8 cellular contexts compared by ENCODE assay signal in the genomic region with DNA sequence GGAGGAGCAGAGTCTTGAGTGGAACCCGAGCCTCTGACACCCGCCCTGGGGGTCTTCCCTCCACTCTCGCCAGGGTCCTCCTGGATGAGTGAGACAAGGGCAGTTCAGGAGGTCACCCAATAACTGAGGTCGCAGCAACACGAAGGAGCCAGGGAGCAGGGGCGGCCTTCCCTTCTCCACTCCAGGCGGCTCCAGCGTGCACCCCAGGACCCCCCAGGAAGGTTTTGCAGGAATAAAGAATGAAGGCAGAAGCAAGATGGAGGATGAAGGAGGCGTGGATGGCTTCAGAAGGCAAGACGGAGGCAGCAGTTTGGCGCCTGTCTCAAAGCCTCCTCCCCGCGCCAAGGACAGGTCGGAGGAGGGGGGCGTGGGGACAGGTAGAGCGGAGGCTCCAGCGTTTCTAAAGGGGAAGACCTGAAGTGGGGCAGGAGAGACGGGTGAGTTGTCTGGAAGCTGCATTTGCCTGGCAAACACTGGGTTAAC. TPM values are rescaled to one million over a fixed set of nuclear protein-coding genes. Genes with fewer than 3 reads are reported as not detected.
DNase-seq lines count a peak whose midpoint lies in the region; ATAC-seq and TF ChIP-seq lines count a peak whose summit lies in the region.

No MANE protein-coding gene starts in this region.

- peak overlapping the region; percentile 80 for H3K4me3 Mint-ChIP-seq in activated CD4-positive, alpha-beta memory T cell treated with anti-CD3 and anti-CD28 coated beads, Interleukin-2, amount 10 ng/mL, durations not matched to agents 7 days and 5 days
- H3K4me3 Mint-ChIP-seq in stimulated activated effector memory CD8-positive, alpha-beta T cell treated with anti-CD3 and anti-CD28 coated beads, Interleukin-12 subunit alpha, Interleukin-12 subunit beta, amount 100 ng/mL, for 72 hours = peak overlapping the region; percentile 86

- no peaks in the 10 kb centered on the region; a peak in 1 of 4 replicates for H3K36me3 ChIP-seq in HCT116 (ENCODE audit: control insufficient read depth in 1 of 2, insufficient read depth in 2 of 2, low read length in 2 of 2)

- ATAC-seq in HCT116 (no peak; the same call in 1 of the 2 replicates), HG02970 (IDR thresholded peaks at IDR 0.05; ENCODE audit: low FRiP score, unreplicated experiment) (no peak), GM19463 (IDR thresholded peaks at IDR 0.05; ENCODE audit: unreplicated experiment) (no peak), HG03045 (IDR thresholded peaks at IDR 0.05; ENCODE audit: unreplicated experiment) (no peak), HG03460 (IDR thresholded peaks at IDR 0.05; ENCODE audit: unreplicated experiment) (no peak)
- ATAC-seq in stimulated activated effector memory CD8-positive, alpha-beta T cell treated with anti-CD3 and anti-CD28 coated beads, Interleukin-12 subunit alpha, Interleukin-12 subunit beta, amount 100 ng/mL, for 72 hours = no peak

- H3K4me3 ChIP-seq in HCT116 (replicated peaks in 1 of 2; ENCODE audit: low read depth in 1 of 2, low read length in 2 of 2) (peak overlapping the region; percentile 44 to 92), iPS-11a (ENCODE audit: low read depth, low read length) (peak overlapping the region; percentile 67)

- H3K27ac Mint-ChIP-seq in activated CD4-positive, alpha-beta memory T cell treated with anti-CD3 and anti-CD28 coated beads, Interleukin-2, amount 10 ng/mL, durations not matched to agents 7 days and 5 days = peak overlapping the region; percentile 1
- peak overlapping the region; percentile 85 for H3K27ac Mint-ChIP-seq in stimulated activated effector memory CD8-positive, alpha-beta T cell treated with anti-CD3 and anti-CD28 coated beads, Interleukin-12 subunit alpha, Interleukin-12 subunit beta, amount 100 ng/mL, for 72 hours

- no peaks in the 10 kb centered on the region for H3K27me3 ChIP-seq in HCT116 (ENCODE audit: insufficient read depth, low read length)

- RAD21 ChIA-PET in HCT116 (lab: Charles Lee; ENCODE audit: low non-redundant PET in 1 of 2, low total read pairs in 2 of 2, uncharacterized antibody in 2 of 2, unreplicated experiment in 2 of 2) = no interaction called here

- peaks cover 6% of the 10 kb centered on the region; the same call in 1 of the 2 replicates for H3K79me2 ChIP-seq in HCT116 (ENCODE audit: insufficient read depth, low read length)

- H3K4me2 ChIP-seq in HCT116 (ENCODE audit: low read length) = peak overlapping the region; percentile 98

- TF ChIP-seq CTCF in HCT116 (IDR thresholded peaks at IDR 0.05 in 2 of 3, conservative IDR thresholded peaks at IDR 0.05 in 1 of 3; ENCODE audit: borderline replicate concordance in 1 of 3, insufficient read depth in 1 of 3, low read depth in 2 of 3, low read length in 2 of 3) = no peak

- no peaks in the 10 kb centered on the region for H3K9me3 ChIP-seq in HCT116 (ENCODE audit: control insufficient read depth in 1 of 2, insufficient read depth in 1 of 2, low read depth in 1 of 2, low read length in 2 of 2)

- BruUV-seq in HCT116 (replicated peaks; lab: Mats Ljungman, UMichigan) = no TSS peak

- H2AFZ ChIP-seq in HCT116 (ENCODE audit: low read depth, low read length, poor library complexity, severe bottlenecking) = peak overlapping the region; percentile 88

- POLR2A ChIA-PET in HCT116 (lab: Charles Lee) = no interaction called here
- POLR2A ChIA-PET in activated CD4-positive, alpha-beta memory T cell treated with anti-CD3 and anti-CD28 coated beads, Interleukin-2, amount 10 ng/mL, durations not matched to agents 7 days and 5 days (lab: Charles Lee) = interaction anchor here (1.0 kb wide), 2 partner anchors 15 to 639 kb away, joined by 3 to 4 read pairs; partner anchors contain the start of gene SP140

- no peaks in the 10 kb centered on the region for H4K20me1 ChIP-seq in HCT116 (ENCODE audit: insufficient read depth)

- no peak for TF ChIP-seq POLR2A in HCT116 (IDR thresholded peaks at IDR 0.05; ENCODE audit: borderline replicate concordance, extremely low read depth, insufficient read depth, insufficient read length)

- H3K4me1 Mint-ChIP-seq in activated CD4-positive, alpha-beta memory T cell treated with anti-CD3 and anti-CD28 coated beads, Interleukin-2, amount 10 ng/mL, durations not matched to agents 7 days and 5 days = peaks cover 38% of the 10 kb centered on the region
- H3K4me1 Mint-ChIP-seq in stimulated activated effector memory CD8-positive, alpha-beta T cell treated with anti-CD3 and anti-CD28 coated beads, Interleukin-12 subunit alpha, Interleukin-12 subunit beta, amount 100 ng/mL, for 72 hours = peaks cover 62% of the 10 kb centered on the region

- H3K9ac ChIP-seq in HCT116 (ENCODE audit: low read length) = peak overlapping the region; percentile 80

- no peak for DNase-seq in HCT116 (ENCODE audit: low read depth, low spot score)
- no peak for DNase-seq in activated CD4-positive, alpha-beta memory T cell treated with anti-CD3 and anti-CD28 coated beads, Interleukin-2, amount 10 ng/mL, durations not matched to agents 7 days and 5 days
- no peak for DNase-seq in stimulated activated effector memory CD8-positive, alpha-beta T cell treated with anti-CD3 and anti-CD28 coated beads, Interleukin-12 subunit alpha, Interleukin-12 subunit beta, amount 100 ng/mL, for 72 hours (ENCODE audit: low spot score in 2 of 2)

- no peaks in the 10 kb centered on the region for H3K9me2 ChIP-seq in HCT116 (ENCODE audit: insufficient read depth)

- intact Hi-C loops in HCT116 (cut with micrococcal nuclease) = loop anchor here (1.0 kb wide), 1 partner anchor 14 kb away; no protein-coding TSS in a partner anchor

- H3K4me1 ChIP-seq in HCT116 (ENCODE audit: control insufficient read depth in 1 of 2, insufficient read depth in 2 of 2, low read length in 2 of 2) = peaks cover 24 to 34% of the 10 kb centered on the region in 2 experiments

- peak overlapping the region; percentile 33 for H3K27ac ChIP-seq in HCT116 (ENCODE audit: low read depth, low read length)

- peaks cover 2% of the 10 kb centered on the region for H3K9me3 Mint-ChIP-seq in activated CD4-positive, alpha-beta memory T cell treated with anti-CD3 and anti-CD28 coated beads, Interleukin-2, amount 10 ng/mL, durations not matched to agents 7 days and 5 days
- peaks cover 3% of the 10 kb centered on the region for H3K9me3 Mint-ChIP-seq in stimulated activated effector memory CD8-positive, alpha-beta T cell treated with anti-CD3 and anti-CD28 coated beads, Interleukin-12 subunit alpha, Interleukin-12 subunit beta, amount 100 ng/mL, for 72 hours

- no peak for TF ChIP-seq RAD21 in HCT116 (IDR thresholded peaks at IDR 0.05; ENCODE audit: low read depth)

- CTCF ChIA-PET in HCT116 (lab: Charles Lee) = interaction anchor here (1.0 to 1.4 kb wide), 3 partner anchors 11 to 40 kb away, joined by 4 to 7 read pairs (median 4); no protein-coding TSS in a partner anchor
- CTCF ChIA-PET in activated CD4-positive, alpha-beta memory T cell treated with anti-CD3 and anti-CD28 coated beads, Interleukin-2, amount 10 ng/mL, durations not matched to agents 7 days and 5 days (lab: Charles Lee) = interaction anchor here (0.9 to 1.0 kb wide), 4 partner anchors 13 to 121 kb away, joined by 3 to 4 read pairs (median 3); no protein-coding TSS in a partner anchor

- no peaks in the 10 kb centered on the region for H3K36me3 Mint-ChIP-seq in activated CD4-positive, alpha-beta memory T cell treated with anti-CD3 and anti-CD28 coated beads, Interleukin-2, amount 10 ng/mL, durations not matched to agents 7 days and 5 days (ENCODE audit: low read depth)
- H3K36me3 Mint-ChIP-seq in stimulated activated effector memory CD8-positive, alpha-beta T cell treated with anti-CD3 and anti-CD28 coated beads, Interleukin-12 subunit alpha, Interleukin-12 subunit beta, amount 100 ng/mL, for 72 hours = peaks cover 10% of the 10 kb centered on the region

- H3K27me3 Mint-ChIP-seq in activated CD4-positive, alpha-beta memory T cell treated with anti-CD3 and anti-CD28 coated beads, Interleukin-2, amount 10 ng/mL, durations not matched to agents 7 days and 5 days = peaks cover 58% of the 10 kb centered on the region

TF ChIP-seq in HCT116, 20 proteins besides CTCF, POLR2A, EP300 and RAD21 (continues in another document):
- TF ChIP-seq ATF3 (IDR thresholded peaks at IDR 0.05) = no peak
- TF ChIP-seq SRF (IDR thresholded peaks at IDR 0.05; ENCODE audit: low read depth) = no peak
- no peak for TF ChIP-seq FOSL1 (IDR thresholded peaks at IDR 0.05; ENCODE audit: low read depth)
- no peak for TF ChIP-seq JUND (IDR thresholded peaks at IDR 0.05)
- no peak for TF ChIP-seq YY1 (IDR thresholded peaks at IDR 0.05; ENCODE audit: extremely low read depth, insufficient replicate concordance, low read depth, low read length)
- TF ChIP-seq REST (IDR thresholded peaks at IDR 0.05; ENCODE audit: low read depth) = no peak
- no peak for TF ChIP-seq SP1 (IDR thresholded peaks at IDR 0.05; ENCODE audit: low read depth)

RNA-seq across cellular contexts. Expression of gene ITM2C, which starts 0.6 kb away (rescaled TPM):
- 117 TPM for total RNA-seq in HCT116 (2021; ENCODE audit: unreplicated experiment)
- 192 and 214 TPM in 2 replicates for polyA plus RNA-seq in HCT116 (2012)
- 10 to 100 TPM; 25.4 to 26.8 TPM for total RNA-seq in activated CD4-positive, alpha-beta memory T cell treated with anti-CD3 and anti-CD28 coated beads, Interleukin-2, amount 10 ng/mL, durations not matched to agents 7 days and 5 days
